ENCODE assay signal across 10 cellular contexts in genomic region chr17:76793775-76794174, GRCh38. TPM values are rescaled to one million over a fixed set of nuclear protein-coding genes. Genes with fewer than 3 reads are reported as not detected.
A peak's percentile ranks its signal among the peaks of the same experiment; 100 is the strongest.
DNase-seq lines count a peak whose midpoint lies in the region; ATAC-seq, FAIRE-seq and TF ChIP-seq lines count a peak whose summit lies in the region.
"Had no signal": no experiment of that assay in that cellular context is flagged by ENCODE, and none has a peak within 500 bp of the region (broad histone marks: within the 10 kb centered on the region; RNA-seq: fewer than 3 reads in every experiment).

No MANE protein-coding gene starts in this region.

- no peak overlapping the region for H3K4me3 Mint-ChIP-seq in activated naive CD4-positive, alpha-beta T cell treated with anti-CD3 and anti-CD28 coated beads for 36 hours
- no peak overlapping the region for H3K4me3 Mint-ChIP-seq in activated T-helper 17 cell treated with anti-CD3 and anti-CD28 coated beads, Interleukin-2, amount 50 U/mL, for 72 hours

- no peaks in the 10 kb centered on the region for H3K36me3 Mint-ChIP-seq in activated naive CD4-positive, alpha-beta T cell treated with anti-CD3 and anti-CD28 coated beads for 36 hours (ENCODE audit: low read depth)
- no peaks in the 10 kb centered on the region for H3K36me3 Mint-ChIP-seq in activated T-helper 17 cell treated with anti-CD3 and anti-CD28 coated beads, Interleukin-2, amount 50 U/mL, for 72 hours (ENCODE audit: low read depth)
- H3K36me3 Mint-ChIP-seq in activated naive CD4-positive, alpha-beta T cell treated with anti-CD3 and anti-CD28 coated beads, Interleukin-2, amount 50 U/mL, for 72 hours = peaks cover 0 to 6% of the 10 kb centered on the region in 2 donors

- WGBS in small intestine, 3 donors = 78 to 81% (median 79%) methylated on average over 4 of the region's 4 CpGs
- WGBS in tibial nerve, 2 donors = 77 to 79% methylated on average over 4 of the region's 4 CpGs

- H3K36me3 ChIP-seq in small intestine (ENCODE audit: control insufficient read depth in 2 of 2, insufficient read depth in 2 of 2, low read length in 2 of 2) (no peaks in the 10 kb centered on the region), tibial nerve (peaks cover 0 to 4% (median 0%) of the 10 kb centered on the region in 3 donors)

- H3K27me3 ChIP-seq in small intestine (ENCODE audit: control insufficient read depth in 2 of 2, insufficient read depth in 2 of 2, low read length in 2 of 2) (no peaks in the 10 kb centered on the region), tibial nerve (no peaks in the 10 kb centered on the region)
- H3K27me3 ChIP-seq: gastroesophageal sphincter had no signal

- peak; percentile 26 for DNase-seq in activated naive CD4-positive, alpha-beta T cell treated with anti-CD3 and anti-CD28 coated beads for 36 hours
- no peak for DNase-seq in activated naive CD4-positive, alpha-beta T cell treated with Interleukin-2 at 50 U/mL for 16 hours
- DNase-seq in NCI-H2196 (lab: John Stamatoyannopoulos, UW; ENCODE audit: unreplicated experiment) = peak; percentile 61
- DNase-seq in small intestine = peak; percentile 8
- no peak for DNase-seq in kidney glomerular epithelial cell (lab: John Stamatoyannopoulos, UW)
- DNase-seq in tibial nerve (ENCODE audit: low spot score in 2 of 2) = no peak
- no peak for DNase-seq in activated naive CD4-positive, alpha-beta T cell treated with anti-CD3 and anti-CD28 coated beads, Interleukin-2, amount 50 U/mL, for 72 hours (ENCODE audit: low spot score in 2 of 2)

- no peak overlapping the region for H3K4me3 ChIP-seq in small intestine (ENCODE audit: low read depth in 1 of 2, low read length in 2 of 2)
- no peak overlapping the region for H3K4me3 ChIP-seq in tibial nerve
- H3K4me3 ChIP-seq: gastroesophageal sphincter, SK-N-MC had no signal

- intact Hi-C loops in activated naive CD4-positive, alpha-beta T cell treated with anti-CD3 and anti-CD28 coated beads for 36 hours (cut with micrococcal nuclease) = loop anchor here (5.0 kb wide), 1 partner anchor 41 kb away; no protein-coding TSS in a partner anchor

- H3K9me3 Mint-ChIP-seq in activated naive CD4-positive, alpha-beta T cell treated with anti-CD3 and anti-CD28 coated beads for 36 hours = no peaks in the 10 kb centered on the region
- H3K9me3 Mint-ChIP-seq in activated T-helper 17 cell treated with anti-CD3 and anti-CD28 coated beads, Interleukin-2, amount 50 U/mL, for 72 hours = no peaks in the 10 kb centered on the region
- no peaks in the 10 kb centered on the region for H3K9me3 Mint-ChIP-seq in activated naive CD4-positive, alpha-beta T cell treated with anti-CD3 and anti-CD28 coated beads, Interleukin-2, amount 50 U/mL, for 72 hours

- H3K9me3 ChIP-seq in small intestine (ENCODE audit: control insufficient read depth, low read depth) (no peaks in the 10 kb centered on the region), tibial nerve (no peaks in the 10 kb centered on the region)
- H3K9me3 ChIP-seq: gastroesophageal sphincter had no signal

- FAIRE-seq in small intestine (lab: Jason Lieb, UNC) = no peak

- TF ChIP-seq EP300 in tibial nerve (IDR thresholded peaks at IDR 0.05) = no peak

- H3K4me1 ChIP-seq in small intestine (ENCODE audit: control insufficient read depth in 2 of 2, insufficient read depth in 1 of 2, low read depth in 1 of 2, low read length in 1 of 2) (peaks cover 0 to 2% of the 10 kb centered on the region in 2 donors), tibial nerve (peaks cover 0 to 17% (median 2%) of the 10 kb centered on the region in 4 donors)

- H3K27ac Mint-ChIP-seq in activated naive CD4-positive, alpha-beta T cell treated with anti-CD3 and anti-CD28 coated beads for 36 hours = no peak overlapping the region
- no peak overlapping the region for H3K27ac Mint-ChIP-seq in activated T-helper 17 cell treated with anti-CD3 and anti-CD28 coated beads, Interleukin-2, amount 50 U/mL, for 72 hours
- no peak overlapping the region for H3K27ac Mint-ChIP-seq in activated naive CD4-positive, alpha-beta T cell treated with anti-CD3 and anti-CD28 coated beads, Interleukin-2, amount 50 U/mL, for 72 hours

- no peak for TF ChIP-seq CTCF in tibial nerve (IDR thresholded peaks at IDR 0.05)

- H3K27ac ChIP-seq in small intestine (ENCODE audit: low read depth in 1 of 2, low read length in 1 of 2) (no peak overlapping the region), tibial nerve (no peak overlapping the region)
- H3K27ac ChIP-seq: gastroesophageal sphincter, SK-N-MC had no signal

- peaks cover 11% of the 10 kb centered on the region for H3K4me1 Mint-ChIP-seq in activated naive CD4-positive, alpha-beta T cell treated with anti-CD3 and anti-CD28 coated beads for 36 hours (ENCODE audit: low read depth)
- H3K4me1 Mint-ChIP-seq in activated T-helper 17 cell treated with anti-CD3 and anti-CD28 coated beads, Interleukin-2, amount 50 U/mL, for 72 hours = peaks cover 8% of the 10 kb centered on the region

- no peaks in the 10 kb centered on the region for H3K27me3 Mint-ChIP-seq in activated naive CD4-positive, alpha-beta T cell treated with anti-CD3 and anti-CD28 coated beads for 36 hours (ENCODE audit: low read depth)
- H3K27me3 Mint-ChIP-seq in activated T-helper 17 cell treated with anti-CD3 and anti-CD28 coated beads, Interleukin-2, amount 50 U/mL, for 72 hours = no peaks in the 10 kb centered on the region

- TF ChIP-seq POLR2A in tibial nerve (IDR thresholded peaks at IDR 0.05) = no peak

- peak; percentile 39 for ATAC-seq in activated T-helper 17 cell treated with anti-CD3 and anti-CD28 coated beads, Interleukin-2, amount 50 U/mL, for 72 hours (replicated peaks)
- ATAC-seq in activated naive CD4-positive, alpha-beta T cell treated with anti-CD3 and anti-CD28 coated beads, Interleukin-2, amount 50 U/mL, for 72 hours = no peak
- ATAC-seq: gastroesophageal sphincter had no signal

- CTCF ChIA-PET in activated naive CD4-positive, alpha-beta T cell treated with anti-CD3 and anti-CD28 coated beads for 36 hours (lab: Charles Lee) = no interaction called here

RNA-seq across cellular contexts. Expression of gene MFSD11, which starts 55.9 kb away (rescaled TPM):
- 10 to 100 TPM; 15.0 to 15.8 TPM for total RNA-seq in activated naive CD4-positive, alpha-beta T cell treated with anti-CD3 and anti-CD28 coated beads for 36 hours
- 10 to 100 TPM; 20.9 to 28.6 TPM for total RNA-seq in activated T-helper 17 cell treated with anti-CD3 and anti-CD28 coated beads, Interleukin-2, amount 50 U/mL, for 72 hours
- 10 to 100 TPM in 2 of 3 donors, 1 to 10 TPM in 1; 8.3 to 20.0 (median 10.5) TPM for polyA plus RNA-seq in small intestine
- total RNA-seq in tibial nerve = 10 to 100 TPM; 25.8 to 61.0 (median 37.1) TPM
- total RNA-seq in activated naive CD4-positive, alpha-beta T cell treated with anti-CD3 and anti-CD28 coated beads, Interleukin-2, amount 50 U/mL, for 72 hours = 10 to 100 TPM; 23.2 to 24.1 TPM

RNA-seq across cellular contexts. Expression of gene SRSF2, which starts 56.6 kb away (rescaled TPM):
- 100 to 1,000 TPM; 241 to 263 TPM for total RNA-seq in activated naive CD4-positive, alpha-beta T cell treated with anti-CD3 and anti-CD28 coated beads for 36 hours
- total RNA-seq in activated T-helper 17 cell treated with anti-CD3 and anti-CD28 coated beads, Interleukin-2, amount 50 U/mL, for 72 hours = 100 to 1,000 TPM; 254 to 438 TPM
- polyA plus RNA-seq in small intestine = 100 to 1,000 TPM; 113 to 200 (median 114) TPM
- 100 to 1,000 TPM; 196 to 452 (median 271) TPM for total RNA-seq in tibial nerve
- 100 to 1,000 TPM; 242 to 351 TPM for total RNA-seq in activated naive CD4-positive, alpha-beta T cell treated with anti-CD3 and anti-CD28 coated beads, Interleukin-2, amount 50 U/mL, for 72 hours

Comparison
In these comparisons a context has a peak if more than half of its experiments do, and no peak if none do; other contexts are left out.
1. DNase-seq: peak in activated naive CD4-positive, alpha-beta T cell treated with anti-CD3 and anti-CD28 coated beads for 36 hours (single experiment), NCI-H2196 (single experiment) and small intestine (single experiment); none in activated naive CD4-positive, alpha-beta T cell treated with Interleukin-2 at 50 U/mL for 16 hours (single experiment), kidney glomerular epithelial cell (single experiment), tibial nerve (0 of 2) and activated naive CD4-positive, alpha-beta T cell treated with anti-CD3 and anti-CD28 coated beads, Interleukin-2, amount 50 U/mL, for 72 hours (0 of 2).